In genomic region chr14:101780390-101780789, GRCh38 we compare ENCODE assay signal across 12 cellular contexts. TPM values are rescaled to one million over a fixed set of nuclear protein-coding genes. Genes with fewer than 3 reads are reported as not detected.
DNase-seq lines count a peak whose midpoint lies in the region; ATAC-seq and TF ChIP-seq lines count a peak whose summit lies in the region.
"Had no signal": no experiment of that assay in that cellular context is flagged by ENCODE, and none has a peak within 500 bp of the region (broad histone marks: within the 10 kb centered on the region; RNA-seq: fewer than 3 reads in every experiment).

No MANE protein-coding gene starts in this region.

- peaks cover 3% of the 10 kb centered on the region for H3K36me3 Mint-ChIP-seq in stimulated activated naive CD8-positive, alpha-beta T cell treated with anti-CD3 and anti-CD28 coated beads, Interleukin-15, Interleukin-2, amounts not matched to agents 100 ng/mL and 50 ng/mL, for 24 hours (ENCODE audit: low read depth)

- no peaks in the 10 kb centered on the region for H3K9me3 Mint-ChIP-seq in stimulated activated naive CD8-positive, alpha-beta T cell treated with anti-CD3 and anti-CD28 coated beads, Interleukin-15, Interleukin-2, amounts not matched to agents 100 ng/mL and 50 ng/mL, for 24 hours
- no peaks in the 10 kb centered on the region for H3K9me3 Mint-ChIP-seq in stimulated activated naive CD8-positive, alpha-beta T cell treated with anti-CD3 and anti-CD28 coated beads, Interleukin-15, amount 100 ng/mL, for 72 hours

- no peak overlapping the region for H3K27ac Mint-ChIP-seq in stimulated activated naive CD8-positive, alpha-beta T cell treated with anti-CD3 and anti-CD28 coated beads, Interleukin-15, Interleukin-2, amounts not matched to agents 100 ng/mL and 50 ng/mL, for 24 hours
- H3K27ac Mint-ChIP-seq in stimulated activated naive CD8-positive, alpha-beta T cell treated with anti-CD3 and anti-CD28 coated beads, Interleukin-15, amount 100 ng/mL, for 72 hours = no peak overlapping the region

- peaks cover 8% of the 10 kb centered on the region for H3K27me3 Mint-ChIP-seq in stimulated activated naive CD8-positive, alpha-beta T cell treated with anti-CD3 and anti-CD28 coated beads, Interleukin-15, Interleukin-2, amounts not matched to agents 100 ng/mL and 50 ng/mL, for 24 hours
- peaks cover 8% of the 10 kb centered on the region for H3K27me3 Mint-ChIP-seq in stimulated activated naive CD8-positive, alpha-beta T cell treated with anti-CD3 and anti-CD28 coated beads, Interleukin-15, amount 100 ng/mL, for 72 hours

- ATAC-seq in stimulated activated naive CD8-positive, alpha-beta T cell treated with anti-CD3 and anti-CD28 coated beads, Interleukin-15, amount 100 ng/mL, for 72 hours = no peak
- ATAC-seq in HG02642 (IDR thresholded peaks at IDR 0.05; ENCODE audit: poor library complexity, unreplicated experiment) = no peak

- peak overlapping the region; percentile 78 for H3K4me3 ChIP-seq in coronary artery

- peaks cover 34% of the 10 kb centered on the region for H3K4me1 Mint-ChIP-seq in stimulated activated naive CD8-positive, alpha-beta T cell treated with anti-CD3 and anti-CD28 coated beads, Interleukin-15, Interleukin-2, amounts not matched to agents 100 ng/mL and 50 ng/mL, for 24 hours (ENCODE audit: low read depth)
- peaks cover 52% of the 10 kb centered on the region for H3K4me1 Mint-ChIP-seq in stimulated activated naive CD8-positive, alpha-beta T cell treated with anti-CD3 and anti-CD28 coated beads, Interleukin-15, amount 100 ng/mL, for 72 hours

- no peak overlapping the region for H3K27ac ChIP-seq in coronary artery
- H3K27ac ChIP-seq: breast epithelium had no signal

- no peak for DNase-seq in stimulated activated naive CD8-positive, alpha-beta T cell treated with anti-CD3 and anti-CD28 coated beads, Interleukin-15, amount 100 ng/mL, for 72 hours
- DNase-seq in coronary artery (ENCODE audit: low spot score) (no peak), mesenteric fat pad (ENCODE audit: low spot score) (peak; percentile 78), OCI-M1 (lab: John Stamatoyannopoulos, UW) (no peak), SK-N-DZ (ENCODE audit: low spot score) (no peak)
- no peak for DNase-seq in stimulated activated CD4-positive, alpha-beta T cell treated with anti-CD3 and anti-CD28 coated beads, Interleukin-4, amount 100 ng/mL, for 1 hour
- DNase-seq: GF-D8, NCI-H2171, T-helper 9 cell had no signal

- H3K4me3 Mint-ChIP-seq in stimulated activated naive CD8-positive, alpha-beta T cell treated with anti-CD3 and anti-CD28 coated beads, Interleukin-15, Interleukin-2, amounts not matched to agents 100 ng/mL and 50 ng/mL, for 24 hours = peak overlapping the region; percentile 77
- peak overlapping the region in 1 of 2 donors; percentile 86 for H3K4me3 Mint-ChIP-seq in stimulated activated naive CD8-positive, alpha-beta T cell treated with anti-CD3 and anti-CD28 coated beads, Interleukin-15, amount 100 ng/mL, for 72 hours

- no peak for TF ChIP-seq CTCF in coronary artery (IDR thresholded peaks at IDR 0.05)

RNA-seq across cellular contexts. Expression of gene PPP2R5C, which starts 18.9 kb away (rescaled TPM):
- 124 TPM for total RNA-seq in mesenteric fat pad
- 33.0 and 34.3 TPM in 2 replicates for polyA plus RNA-seq in SK-N-DZ (2014; cell fraction: cytosol; rRNA removed)
- polyA plus RNA-seq in SK-N-DZ (2014; cell fraction: nucleus; rRNA removed) = 31.6 and 43.3 TPM in 2 replicates
